13 cellular contexts compared by ENCODE assay signal in the genomic region with DNA sequence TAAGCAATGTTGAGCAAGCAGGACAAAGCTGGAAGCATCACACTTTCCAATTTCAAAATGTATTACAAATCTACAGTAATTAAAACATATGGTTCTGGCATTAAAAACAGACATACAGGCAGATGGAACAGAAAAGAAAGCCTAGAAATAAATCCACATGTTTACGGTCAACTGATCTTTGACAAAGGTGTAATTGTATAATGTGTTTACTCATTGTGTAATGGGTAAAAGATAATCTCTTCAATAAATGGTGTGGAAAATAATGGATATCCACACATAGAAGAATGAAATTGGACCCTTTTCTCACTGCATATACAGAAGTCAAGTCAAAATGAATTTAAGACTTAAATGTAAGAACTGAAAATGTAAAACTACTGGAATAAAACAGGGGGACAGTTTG.
"Had no signal": no experiment of that assay in that cellular context is flagged by ENCODE, and none has a peak within 500 bp of the region (broad histone marks: within the 10 kb centered on the region; RNA-seq: fewer than 3 reads in every experiment).

No MANE protein-coding gene starts in this region.

- DNase-seq: activated CD4-positive, alpha-beta memory T cell treated with anti-CD3 and anti-CD28 coated beads for 36 hours; activated naive CD4-positive, alpha-beta T cell treated with anti-CD3 and anti-CD28 coated beads, Interleukin-2, amount 10 ng/mL, durations not matched to agents 7 days and 5 days; activated T-cell treated with anti-CD3 and anti-CD28 coated beads, Interleukin-2, amount 50 U/mL, for 24 hours; effector memory CD4-positive, alpha-beta T cell; foreskin melanocyte; head of caudate nucleus; mesendoderm; nucleus accumbens; right cardiac atrium; stimulated activated CD4-positive, alpha-beta T cell treated with anti-CD3 and anti-CD28 coated beads, Interleukin-4, amount 100 ng/mL, for 24 hours; stimulated activated naive CD4-positive, alpha-beta T cell treated with Interleukin-2 at 50 U/mL for 16 hours; WERI-Rb-1 had no signal

- H3K36me3 ChIP-seq: WERI-Rb-1 had no signal

- H3K4me3 ChIP-seq: skin epidermis had no signal
